8 cellular contexts compared by ENCODE assay signal in genomic region chr10:91908358-91909177, GRCh38. TPM values are rescaled to one million over a fixed set of nuclear protein-coding genes. Genes with fewer than 3 reads are reported as not detected.
DNase-seq lines count a peak whose midpoint lies in the region; ATAC-seq and TF ChIP-seq lines count a peak whose summit lies in the region.

No MANE protein-coding gene starts in this region.

- DNase-seq in Caki2 (ENCODE audit: low read depth) (peak; percentile 88), HK-2 (ENCODE audit: unreplicated experiment) (peak; percentile 78), NOMO-1 (lab: John Stamatoyannopoulos, UW; ENCODE audit: unreplicated experiment in 2 of 2) (peak; percentile 72 to 83), epithelial cell of proximal tubule (ENCODE audit: low read depth) (no peak), mucosa of gallbladder (ENCODE audit: low spot score) (peak; percentile 72)
- peak; percentile 70 for DNase-seq in activated CD8-positive, alpha-beta memory T cell treated with anti-CD3 and anti-CD28 coated beads, Interleukin-2, amount 50 U/mL, for 4 hours
- DNase-seq in stimulated activated CD8-positive, alpha-beta memory T cell treated with anti-CD3 and anti-CD28 coated beads, Interleukin-4, amount 100 ng/mL, for 48 hours, result peak; percentile 79

- ATAC-seq in GM19463 (IDR thresholded peaks at IDR 0.05; ENCODE audit: unreplicated experiment), result peak; percentile 88

- TF ChIP-seq CTCF in epithelial cell of proximal tubule (conservative IDR thresholded peaks at IDR 0.05; ENCODE audit: low read depth, low read length), result peak; percentile 32

- in situ Hi-C loops in Caki2 (cut with HindIII; ENCODE audit: low pct_unique_long_range_greater_than_20kb, low sequenced_read_pairs), result no loop called here

- peak overlapping the region; percentile 76 for H3K4me3 ChIP-seq in epithelial cell of proximal tubule (ENCODE audit: low read depth, low read length)

RNA-seq across cellular contexts. Expression of gene FGFBP3, which starts 0.7 kb away (rescaled TPM):
- 1.2 and 2.9 TPM in 2 replicates for total RNA-seq in Caki2 (2014; rRNA removed; shearing (Covaris generic); ENCODE audit: low replicate concordance)
- total RNA-seq in epithelial cell of proximal tubule (0.12 and 1.2 TPM in 2 replicates), mucosa of gallbladder (0.72 TPM)

RNA-seq across cellular contexts. Expression of gene BTAF1, which starts 15.0 kb away (rescaled TPM):
- 4.4 and 6.6 TPM in 2 replicates for total RNA-seq in Caki2 (2014; rRNA removed; shearing (Covaris generic); ENCODE audit: low replicate concordance)
- 19.2 and 35.2 TPM in 2 replicates for total RNA-seq in epithelial cell of proximal tubule
- total RNA-seq in mucosa of gallbladder, result 24.2 TPM
